ENCODE assay signal across 8 cellular contexts in the genomic region with DNA sequence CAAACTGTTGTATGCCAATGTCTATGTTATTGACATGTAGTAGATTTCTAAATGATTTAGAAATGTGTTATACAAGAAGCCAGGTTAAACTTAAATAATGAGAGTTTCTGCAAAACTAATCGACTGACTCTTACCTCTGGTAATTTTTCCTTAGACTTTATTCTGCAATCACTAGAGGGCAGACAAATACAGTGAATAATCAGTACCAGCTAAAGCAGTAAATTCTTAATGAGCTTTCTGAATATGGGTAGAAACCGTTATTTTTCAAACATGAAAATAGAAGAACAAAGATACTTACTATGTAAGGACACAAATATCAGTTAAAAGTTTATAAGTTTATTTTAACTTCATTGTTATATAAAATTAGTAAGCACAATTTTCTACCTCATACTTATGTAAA.
DNase-seq lines count a peak whose midpoint lies in the region; ATAC-seq and TF ChIP-seq lines count a peak whose summit lies in the region.

No MANE protein-coding gene starts in this region.

- H3K9ac ChIP-seq in skeletal muscle satellite cell (ENCODE audit: low read depth, low read length) = peak overlapping the region; percentile 26

- no peak overlapping the region for H3K4me3 Mint-ChIP-seq in Calu3 (ENCODE audit: low read depth, unreplicated experiment)
- no peak overlapping the region for H3K4me3 Mint-ChIP-seq in activated T-cell treated with anti-CD3 and anti-CD28 coated beads, Interleukin-2, amount 50 U/mL, for 4 hours
- H3K4me3 Mint-ChIP-seq in activated naive CD4-positive, alpha-beta T cell treated with anti-CD3 and anti-CD28 coated beads for 36 hours = no peak overlapping the region

- no peaks in the 10 kb centered on the region for H3K36me3 ChIP-seq in skeletal muscle satellite cell (ENCODE audit: insufficient read depth, low read length)

- H3K27me3 Mint-ChIP-seq in Calu3 (ENCODE audit: unreplicated experiment) = no peaks in the 10 kb centered on the region
- H3K27me3 Mint-ChIP-seq in activated T-cell treated with anti-CD3 and anti-CD28 coated beads, Interleukin-2, amount 50 U/mL, for 4 hours (ENCODE audit: low read depth) = peaks cover 5% of the 10 kb centered on the region
- no peaks in the 10 kb centered on the region for H3K27me3 Mint-ChIP-seq in activated naive CD4-positive, alpha-beta T cell treated with anti-CD3 and anti-CD28 coated beads for 36 hours (ENCODE audit: low read depth)

- H3K27me3 ChIP-seq in skeletal muscle satellite cell (ENCODE audit: control insufficient read depth, insufficient read depth, low read length) = peaks cover 5% of the 10 kb centered on the region

- TF ChIP-seq CTCF in Calu3 (IDR thresholded peaks at IDR 0.05; ENCODE audit: unreplicated experiment) (peak; percentile 20), fibroblast of villous mesenchyme (IDR thresholded peaks at IDR 0.05; ENCODE audit: insufficient read depth, low read depth, low read length) (peak; percentile 52)

- CTCF ChIA-PET in Calu3 (lab: Charles Lee) = interaction anchor here (1.0 to 1.5 kb wide), 6 partner anchors 8 to 552 kb away, joined by 3 to 14 read pairs (median 4); no protein-coding TSS in a partner anchor
- CTCF ChIA-PET in activated naive CD4-positive, alpha-beta T cell treated with anti-CD3 and anti-CD28 coated beads for 36 hours (lab: Charles Lee) = interaction anchor here (0.6 to 6.2 kb wide), 19 partner anchors 15 to 329 kb away, joined by 3 to 88 read pairs (median 4); no protein-coding TSS in a partner anchor

- intact Hi-C loops in Calu3 (cut with micrococcal nuclease; ENCODE audit: unreplicated experiment) = loop anchor here (1.0 to 2.0 kb wide), 3 partner anchors 103 to 329 kb away; no protein-coding TSS in a partner anchor
- intact Hi-C loops in activated naive CD4-positive, alpha-beta T cell treated with anti-CD3 and anti-CD28 coated beads for 36 hours (cut with micrococcal nuclease) = loop anchor here (1.0 to 5.0 kb wide), 3 partner anchors 40 to 132 kb away; no protein-coding TSS in a partner anchor

- peaks cover 19% of the 10 kb centered on the region for H3K4me1 ChIP-seq in skeletal muscle satellite cell (ENCODE audit: control insufficient read depth, insufficient read depth, low read length)

- no peak for DNase-seq in Calu3
- peak; percentile 22 for DNase-seq in HPDE6-E6E7 (ENCODE audit: extremely low spot score)
- DNase-seq in fibroblast of villous mesenchyme (ENCODE audit: low read depth) = peak; percentile 52
- DNase-seq in activated T-cell treated with anti-CD3 and anti-CD28 coated beads, Interleukin-2, amount 50 U/mL, for 4 hours = no peak
- DNase-seq in activated naive CD4-positive, alpha-beta T cell treated with anti-CD3 and anti-CD28 coated beads for 36 hours = no peak

- H3K9me3 ChIP-seq in skeletal muscle satellite cell (replicated peaks; ENCODE audit: low read length) = no peaks in the 10 kb centered on the region

- BruUV-seq in Calu3 (replicated peaks; lab: Mats Ljungman, UMichigan) = no TSS peak

- no peaks in the 10 kb centered on the region for H3K9me3 Mint-ChIP-seq in Calu3 (ENCODE audit: low read depth, unreplicated experiment)
- no peaks in the 10 kb centered on the region for H3K9me3 Mint-ChIP-seq in activated T-cell treated with anti-CD3 and anti-CD28 coated beads, Interleukin-2, amount 50 U/mL, for 4 hours
- H3K9me3 Mint-ChIP-seq in activated naive CD4-positive, alpha-beta T cell treated with anti-CD3 and anti-CD28 coated beads for 36 hours = no peaks in the 10 kb centered on the region

- H3K4me1 Mint-ChIP-seq in Calu3 (ENCODE audit: low read depth, unreplicated experiment) = peaks cover 8% of the 10 kb centered on the region
- H3K4me1 Mint-ChIP-seq in activated T-cell treated with anti-CD3 and anti-CD28 coated beads, Interleukin-2, amount 50 U/mL, for 4 hours (ENCODE audit: low read depth) = no peaks in the 10 kb centered on the region
- H3K4me1 Mint-ChIP-seq in activated naive CD4-positive, alpha-beta T cell treated with anti-CD3 and anti-CD28 coated beads for 36 hours (ENCODE audit: low read depth) = no peaks in the 10 kb centered on the region

- no peaks in the 10 kb centered on the region for H3K36me3 Mint-ChIP-seq in Calu3 (ENCODE audit: insufficient read depth, unreplicated experiment)
- no peaks in the 10 kb centered on the region for H3K36me3 Mint-ChIP-seq in activated T-cell treated with anti-CD3 and anti-CD28 coated beads, Interleukin-2, amount 50 U/mL, for 4 hours (ENCODE audit: insufficient read depth)
- no peaks in the 10 kb centered on the region for H3K36me3 Mint-ChIP-seq in activated naive CD4-positive, alpha-beta T cell treated with anti-CD3 and anti-CD28 coated beads for 36 hours (ENCODE audit: low read depth)

- ATAC-seq in GM19351 (IDR thresholded peaks at IDR 0.05; ENCODE audit: unreplicated experiment) = peak; percentile 54
- ATAC-seq in SK-N-SH treated with all-trans-retinoic acid at 6 μM for 48 hours = peak; percentile 92
- no peak for ATAC-seq in activated T-cell treated with anti-CD3 and anti-CD28 coated beads, Interleukin-2, amount 50 U/mL, for 4 hours

- H3K4me3 ChIP-seq in fibroblast of villous mesenchyme (ENCODE audit: low read depth, low read length) (no peak overlapping the region), skeletal muscle satellite cell (ENCODE audit: low read length) (no peak overlapping the region)

- no peak overlapping the region for H3K27ac Mint-ChIP-seq in Calu3 (ENCODE audit: unreplicated experiment)
- no peak overlapping the region for H3K27ac Mint-ChIP-seq in activated naive CD4-positive, alpha-beta T cell treated with anti-CD3 and anti-CD28 coated beads for 36 hours

- H3K4me2 ChIP-seq in skeletal muscle satellite cell (ENCODE audit: low read length) = no peak overlapping the region

TF ChIP-seq in SK-N-SH treated with all-trans-retinoic acid at 6 μM for 48 hours, 23 proteins besides CTCF, POLR2A, EP300 and RAD21:
- TF ChIP-seq ISL1 (CRISPR knock-in tag; IDR thresholded peaks at IDR 0.05) (no peak), ZNF70 (CRISPR knock-in tag; IDR thresholded peaks at IDR 0.05) (no peak), PPARA (CRISPR knock-in tag; IDR thresholded peaks at IDR 0.05; ENCODE audit: borderline replicate concordance) (no peak), ZFP3 (CRISPR knock-in tag; IDR thresholded peaks at IDR 0.05) (no peak), TCF4 (CRISPR knock-in tag; IDR thresholded peaks at IDR 0.05; ENCODE audit: borderline replicate concordance) (no peak), SNAI2 (CRISPR knock-in tag; IDR thresholded peaks at IDR 0.05) (no peak), OSR1 (CRISPR knock-in tag; IDR thresholded peaks at IDR 0.05) (no peak), ZNF8 (CRISPR knock-in tag; IDR thresholded peaks at IDR 0.05) (no peak), CREB5 (CRISPR knock-in tag; IDR thresholded peaks at IDR 0.05; ENCODE audit: low read depth) (no peak), ESRRG (CRISPR knock-in tag; IDR thresholded peaks at IDR 0.05) (no peak), POU6F1 (CRISPR knock-in tag; IDR thresholded peaks at IDR 0.05; ENCODE audit: borderline replicate concordance, low read depth) (no peak), ZFP30 (CRISPR knock-in tag; IDR thresholded peaks at IDR 0.05) (no peak)
- TF ChIP-seq, protein P1, sequence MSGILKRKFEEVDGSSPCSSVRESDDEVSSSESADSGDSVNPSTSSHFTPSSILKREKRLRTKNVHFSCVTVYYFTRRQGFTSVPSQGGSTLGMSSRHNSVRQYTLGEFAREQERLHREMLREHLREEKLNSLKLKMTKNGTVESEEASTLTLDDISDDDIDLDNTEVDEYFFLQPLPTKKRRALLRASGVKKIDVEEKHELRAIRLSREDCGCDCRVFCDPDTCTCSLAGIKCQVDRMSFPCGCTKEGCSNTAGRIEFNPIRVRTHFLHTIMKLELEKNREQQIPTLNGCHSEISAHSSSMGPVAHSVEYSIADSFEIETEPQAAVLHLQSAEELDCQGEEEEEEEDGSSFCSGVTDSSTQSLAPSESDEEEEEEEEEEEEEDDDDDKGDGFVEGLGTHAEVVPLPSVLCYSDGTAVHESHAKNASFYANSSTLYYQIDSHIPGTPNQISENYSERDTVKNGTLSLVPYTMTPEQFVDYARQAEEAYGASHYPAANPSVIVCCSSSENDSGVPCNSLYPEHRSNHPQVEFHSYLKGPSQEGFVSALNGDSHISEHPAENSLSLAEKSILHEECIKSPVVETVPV (CRISPR knock-in tag; IDR thresholded peaks at IDR 0.05) = no peak

Comparison
In these comparisons a context has a peak if more than half of its experiments do, and no peak if none do; other contexts are left out.
1. DNase-seq: peak in HPDE6-E6E7 (single experiment) and fibroblast of villous mesenchyme (single experiment); none in Calu3 (single experiment), activated T-cell treated with anti-CD3 and anti-CD28 coated beads, Interleukin-2, amount 50 U/mL, for 4 hours (single experiment) and activated naive CD4-positive, alpha-beta T cell treated with anti-CD3 and anti-CD28 coated beads for 36 hours (single experiment).
2. ATAC-seq: peak in GM19351 (single experiment) and SK-N-SH treated with all-trans-retinoic acid at 6 μM for 48 hours (single experiment); none in activated T-cell treated with anti-CD3 and anti-CD28 coated beads, Interleukin-2, amount 50 U/mL, for 4 hours (0 of 2).